ENCODE assay signal across 15 cellular contexts in the genomic region with DNA sequence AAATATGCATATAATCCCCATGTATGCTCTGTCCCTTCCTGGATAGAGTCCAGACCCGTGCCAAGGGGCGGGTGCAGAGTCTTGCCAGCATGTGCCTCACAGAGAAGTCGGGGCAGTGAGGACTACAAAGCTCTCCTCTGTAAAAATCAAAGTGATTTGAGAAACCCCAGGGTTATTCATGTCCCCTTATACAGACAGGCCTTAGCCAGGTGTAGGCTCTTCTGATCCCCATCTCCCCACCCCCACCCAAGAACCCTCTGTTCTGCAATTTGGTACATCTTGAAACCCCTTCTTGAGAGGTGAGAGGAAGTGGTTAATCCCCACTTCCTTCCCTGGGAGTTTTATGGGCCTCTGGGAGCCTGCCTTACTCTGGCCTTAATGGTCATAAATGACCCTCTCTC. TPM values are rescaled to one million over a fixed set of nuclear protein-coding genes. Genes with fewer than 3 reads are reported as not detected.
DNase-seq lines count a peak whose midpoint lies in the region; ATAC-seq and TF ChIP-seq lines count a peak whose summit lies in the region.
"Had no signal": no experiment of that assay in that cellular context is flagged by ENCODE, and none has a peak within 500 bp of the region (broad histone marks: within the 10 kb centered on the region; RNA-seq: fewer than 3 reads in every experiment).

No MANE protein-coding gene starts in this region.

- ATAC-seq in HG03097 (IDR thresholded peaks at IDR 0.05; ENCODE audit: low FRiP score, unreplicated experiment): peak; percentile 48
- no peak for ATAC-seq in activated T-cell treated with anti-CD3 and anti-CD28 coated beads, Interleukin-2, amount 50 U/mL, for 72 hours (replicated peaks in 1 of 2)
- ATAC-seq: effector memory CD8-positive, alpha-beta T cell had no signal

- H3K36me3 Mint-ChIP-seq in nephron (ENCODE audit: low read depth): no peaks in the 10 kb centered on the region
- H3K36me3 Mint-ChIP-seq in activated T-cell treated with anti-CD3 and anti-CD28 coated beads, Interleukin-2, amount 50 U/mL, for 72 hours (ENCODE audit: insufficient read depth in 2 of 2): no peaks in the 10 kb centered on the region
- H3K36me3 Mint-ChIP-seq: CD4-positive, alpha-beta memory T cell had no signal

- H3K4me3 Mint-ChIP-seq in nephron: no peak overlapping the region
- no peak overlapping the region for H3K4me3 Mint-ChIP-seq in activated T-cell treated with anti-CD3 and anti-CD28 coated beads, Interleukin-2, amount 50 U/mL, for 72 hours
- H3K4me3 Mint-ChIP-seq: effector memory CD8-positive, alpha-beta T cell had no signal

- H3K4me1 Mint-ChIP-seq in nephron: peaks cover 44% of the 10 kb centered on the region
- peaks cover 13% of the 10 kb centered on the region for H3K4me1 Mint-ChIP-seq in activated T-cell treated with anti-CD3 and anti-CD28 coated beads, Interleukin-2, amount 50 U/mL, for 72 hours (ENCODE audit: low read depth)

- DNase-seq in GF-D8 (lab: John Stamatoyannopoulos, UW) (peak; percentile 86), SKM-1 (lab: John Stamatoyannopoulos, UW; ENCODE audit: unreplicated experiment) (peak; percentile 78), KG1 (lab: John Stamatoyannopoulos, UW) (no peak), NCI-H345 (lab: John Stamatoyannopoulos, UW) (no peak)
- DNase-seq in stimulated activated CD4-positive, alpha-beta T cell treated with anti-CD3 and anti-CD28 coated beads, Interleukin-2, amount 100 ng/mL, for 24 hours: no peak
- DNase-seq in activated T-cell treated with anti-CD3 and anti-CD28 coated beads, Interleukin-2, amount 50 U/mL, for 72 hours: no peak
- DNase-seq: CD4-positive, alpha-beta memory T cell; effector memory CD8-positive, alpha-beta T cell; hippocampal formation; midbrain; NCI-H526 treated with DMSO at 0.1 percent for 48 hours had no signal

- H3K27me3 Mint-ChIP-seq in nephron (ENCODE audit: low read depth): peaks cover 32% of the 10 kb centered on the region
- no peaks in the 10 kb centered on the region for H3K27me3 Mint-ChIP-seq in activated T-cell treated with anti-CD3 and anti-CD28 coated beads, Interleukin-2, amount 50 U/mL, for 72 hours (ENCODE audit: low read depth)

- H3K9me3 Mint-ChIP-seq in nephron: no peaks in the 10 kb centered on the region
- H3K9me3 Mint-ChIP-seq in activated T-cell treated with anti-CD3 and anti-CD28 coated beads, Interleukin-2, amount 50 U/mL, for 72 hours: no peaks in the 10 kb centered on the region
- H3K9me3 Mint-ChIP-seq: effector memory CD8-positive, alpha-beta T cell had no signal

- peak overlapping the region; percentile 73 to 96 (median 87) for H3K27ac Mint-ChIP-seq in nephron
- no peak overlapping the region for H3K27ac Mint-ChIP-seq in activated T-cell treated with anti-CD3 and anti-CD28 coated beads, Interleukin-2, amount 50 U/mL, for 72 hours
- H3K27ac Mint-ChIP-seq: effector memory CD8-positive, alpha-beta T cell had no signal

- no peak for TF ChIP-seq CTCF in nephron (IDR thresholded peaks at IDR 0.05; ENCODE audit: unreplicated experiment in 3 of 3)

RNA-seq across cellular contexts. Expression of a gene that starts 24.7 kb away (rescaled TPM):
- under 1 TPM; 0.02 to 0.07 TPM for total RNA-seq in activated T-cell treated with anti-CD3 and anti-CD28 coated beads, Interleukin-2, amount 50 U/mL, for 72 hours
- total RNA-seq: CD4-positive, alpha-beta memory T cell; right atrium auricular region; ureter had no signal

Comparison
In these comparisons a context has a peak if more than half of its experiments do, and no peak if none do; other contexts are left out.
1. DNase-seq: peak in GF-D8 (single experiment) and SKM-1 (single experiment); none in KG1 (single experiment), NCI-H345 (single experiment), stimulated activated CD4-positive, alpha-beta T cell treated with anti-CD3 and anti-CD28 coated beads, Interleukin-2, amount 100 ng/mL, for 24 hours (0 of 2) and activated T-cell treated with anti-CD3 and anti-CD28 coated beads, Interleukin-2, amount 50 U/mL, for 72 hours (0 of 2).